Comparison of ENCODE assay signal across 12 cellular contexts in the genomic region with DNA sequence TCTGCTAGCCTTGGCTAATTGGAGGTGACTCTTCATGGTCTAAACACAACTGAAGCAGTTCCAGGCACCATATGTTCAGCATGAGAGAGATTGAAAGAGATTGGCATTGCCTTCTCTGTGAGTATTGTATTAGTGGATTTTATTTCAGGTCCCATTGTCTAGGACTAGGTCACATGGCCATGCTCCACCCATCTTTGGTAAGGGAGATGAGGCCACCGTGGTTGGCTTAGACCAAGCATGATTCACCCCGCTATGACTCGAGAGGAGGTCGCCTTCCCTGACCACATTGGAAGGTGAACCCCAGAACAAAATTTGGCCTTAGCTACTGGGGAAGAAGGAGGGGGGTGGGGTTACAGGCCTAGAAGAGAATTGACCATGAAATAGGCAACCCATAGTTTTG.
DNase-seq lines count a peak whose midpoint lies in the region; ATAC-seq, FAIRE-seq and TF ChIP-seq lines count a peak whose summit lies in the region.
"Had no signal": no experiment of that assay in that cellular context is flagged by ENCODE, and none has a peak within 500 bp of the region (broad histone marks: within the 10 kb centered on the region; RNA-seq: fewer than 3 reads in every experiment).

No MANE protein-coding gene starts in this region.

- TF ChIP-seq EP300 in GM12878 (IDR thresholded peaks at IDR 0.05; ENCODE audit: borderline replicate concordance in 1 of 2, control insufficient read depth in 1 of 2, low read depth in 2 of 2, low read length in 2 of 2): no peak

- 33% methylated on average over 4 of the region's 4 CpGs for WGBS in GM12878 (ENCODE audit: insufficient coverage, insufficient replicate concordance, low lambda C conversion rate, missing lambda C conversion rate)

- in situ Hi-C loops in GM12878 (cut with MboI): no loop called here

- no TSS peak for BruUV-seq in GM12878 (replicated peaks; lab: Mats Ljungman, UMichigan)

- FAIRE-seq in GM12878 (lab: Jason Lieb, UNC): no peak
- FAIRE-seq: GM12891, HepG2 had no signal

- POLR2A ChIA-PET in GM12878 (lab: Charles Lee): no interaction called here

- H2AFZ ChIP-seq in GM12878 (ENCODE audit: control insufficient read depth, low read depth, low read length): no peak overlapping the region

- intact Hi-C loops in GM12878 (cut with micrococcal nuclease; ENCODE audit: unreplicated experiment): loop anchor here (5.0 kb wide), 2 partner anchors 35 to 590 kb away; no protein-coding TSS in a partner anchor

- peak; percentile 8 to 9 for DNase-seq in activated CD4-positive, alpha-beta T cell treated with anti-CD3 and anti-CD28 coated beads for 4 hours
- DNase-seq in activated CD4-positive, alpha-beta T cell treated with anti-CD3 and anti-CD28 coated beads for 1 hour: no peak
- DNase-seq in NCI-H69 (lab: John Stamatoyannopoulos, UW) (peak; percentile 20), GM12878 (ENCODE audit: low read depth, low spot score) (no peak), kidney glomerular epithelial cell (lab: John Stamatoyannopoulos, UW) (no peak), NCI-H1694 (lab: John Stamatoyannopoulos, UW) (no peak), AML-193 (lab: John Stamatoyannopoulos, UW) (no peak)
- peak; percentile 52 for DNase-seq in stimulated activated CD8-positive, alpha-beta memory T cell treated with anti-CD3 and anti-CD28 coated beads, Interleukin-4, amount 100 ng/mL, for 48 hours
- DNase-seq: cortex of kidney, H9 had no signal

- H3K27ac ChIP-seq in GM12878 (ENCODE audit: control insufficient read depth, insufficient read depth): no peak overlapping the region

- no peaks in the 10 kb centered on the region for H3K36me3 ChIP-seq in GM12878 (ENCODE audit: control insufficient read depth in 2 of 2, insufficient read depth in 2 of 2, low read length in 1 of 2)

- no peaks in the 10 kb centered on the region for H4K20me1 ChIP-seq in GM12878 (ENCODE audit: control insufficient read depth, insufficient read depth)

- H3K9ac ChIP-seq in GM12878 (ENCODE audit: control insufficient read depth, insufficient read depth, low read length): no peak overlapping the region

- no peak for TF ChIP-seq RAD21 in GM12878 (IDR thresholded peaks at IDR 0.05; ENCODE audit: insufficient read depth, low read depth, low read length)

- TF ChIP-seq CTCF in GM12878 (IDR thresholded peaks at IDR 0.05 in 2 of 3, conservative IDR thresholded peaks at IDR 0.05 in 1 of 3; ENCODE audit: control insufficient read depth in 2 of 3, extremely low read depth in 1 of 3, insufficient read depth in 1 of 3, low read depth in 3 of 3, low read length in 3 of 3): no peak

- RAD21 ChIA-PET in GM12878 (lab: Charles Lee; ENCODE audit: unreplicated experiment): no interaction called here

- H3K79me2 ChIP-seq in GM12878 (ENCODE audit: control insufficient read depth, insufficient read depth, low read length): no peaks in the 10 kb centered on the region

- CTCF ChIA-PET in GM12878 (lab: Yijun Ruan, JAX): no interaction called here

- TF ChIP-seq POLR2A in GM12878 (IDR thresholded peaks at IDR 0.05; ENCODE audit: low read depth, low read length): no peak

- no peaks in the 10 kb centered on the region for H3K9me3 ChIP-seq in GM12878 (replicated peaks; ENCODE audit: control insufficient read depth, insufficient read depth, low read length)

- ATAC-seq in GM12878: peak; percentile 70
- ATAC-seq: HepG2 had no signal

- H3K27me3 ChIP-seq in GM12878 (replicated peaks in 1 of 2; ENCODE audit: control insufficient read depth in 2 of 2, insufficient read depth in 2 of 2, low read length in 1 of 2): no peaks in the 10 kb centered on the region

- H3K4me1 ChIP-seq in GM12878 (ENCODE audit: control insufficient read depth, insufficient read depth, low read length): peaks cover 8% of the 10 kb centered on the region; the same call in 1 of the 2 replicates

- no peak overlapping the region for H3K4me2 ChIP-seq in GM12878 (ENCODE audit: control insufficient read depth, insufficient read depth)

- H3K4me3 ChIP-seq in GM12878: no peak overlapping the region

- SMC1A ChIA-PET in GM12878 (lab: Charles Lee; ENCODE audit: uncharacterized antibody, unreplicated experiment): no interaction called here

TF ChIP-seq in GM12878, 131 proteins besides CTCF, POLR2A, EP300 and RAD21:
- TF ChIP-seq YY1 (IDR thresholded peaks at IDR 0.05; ENCODE audit: low read depth, low read length) (peak; percentile 59; the same call in 1 of the 2 replicates), HDAC6 (IDR thresholded peaks at IDR 0.05; ENCODE audit: unreplicated experiment) (no peak), FOXK2 (IDR thresholded peaks at IDR 0.05) (no peak), EED (IDR thresholded peaks at IDR 0.05; ENCODE audit: low read depth) (no peak), FOXM1 (IDR thresholded peaks at IDR 0.05; ENCODE audit: low read depth, low read length) (no peak), BRCA1 (IDR thresholded peaks at IDR 0.05; ENCODE audit: low read depth, low read length) (no peak)
- TF ChIP-seq, protein P1, sequence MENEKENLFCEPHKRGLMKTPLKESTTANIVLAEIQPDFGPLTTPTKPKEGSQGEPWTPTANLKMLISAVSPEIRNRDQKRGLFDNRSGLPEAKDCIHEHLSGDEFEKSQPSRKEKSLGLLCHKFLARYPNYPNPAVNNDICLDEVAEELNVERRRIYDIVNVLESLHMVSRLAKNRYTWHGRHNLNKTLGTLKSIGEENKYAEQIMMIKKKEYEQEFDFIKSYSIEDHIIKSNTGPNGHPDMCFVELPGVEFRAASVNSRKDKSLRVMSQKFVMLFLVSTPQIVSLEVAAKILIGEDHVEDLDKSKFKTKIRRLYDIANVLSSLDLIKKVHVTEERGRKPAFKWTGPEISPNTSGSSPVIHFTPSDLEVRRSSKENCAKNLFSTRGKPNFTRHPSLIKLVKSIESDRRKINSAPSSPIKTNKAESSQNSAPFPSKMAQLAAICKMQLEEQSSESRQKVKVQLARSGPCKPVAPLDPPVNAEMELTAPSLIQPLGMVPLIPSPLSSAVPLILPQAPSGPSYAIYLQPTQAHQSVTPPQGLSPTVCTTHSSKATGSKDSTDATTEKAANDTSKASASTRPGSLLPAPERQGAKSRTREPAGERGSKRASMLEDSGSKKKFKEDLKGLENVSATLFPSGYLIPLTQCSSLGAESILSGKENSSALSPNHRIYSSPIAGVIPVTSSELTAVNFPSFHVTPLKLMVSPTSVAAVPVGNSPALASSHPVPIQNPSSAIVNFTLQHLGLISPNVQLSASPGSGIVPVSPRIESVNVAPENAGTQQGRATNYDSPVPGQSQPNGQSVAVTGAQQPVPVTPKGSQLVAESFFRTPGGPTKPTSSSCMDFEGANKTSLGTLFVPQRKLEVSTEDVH (IDR thresholded peaks at IDR 0.05; ENCODE audit: low read depth, partially characterized antibody): no peak
- TF ChIP-seq, protein P2, sequence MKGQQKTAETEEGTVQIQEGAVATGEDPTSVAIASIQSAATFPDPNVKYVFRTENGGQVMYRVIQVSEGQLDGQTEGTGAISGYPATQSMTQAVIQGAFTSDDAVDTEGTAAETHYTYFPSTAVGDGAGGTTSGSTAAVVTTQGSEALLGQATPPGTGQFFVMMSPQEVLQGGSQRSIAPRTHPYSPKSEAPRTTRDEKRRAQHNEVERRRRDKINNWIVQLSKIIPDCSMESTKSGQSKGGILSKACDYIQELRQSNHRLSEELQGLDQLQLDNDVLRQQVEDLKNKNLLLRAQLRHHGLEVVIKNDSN (IDR thresholded peaks at IDR 0.05; ENCODE audit: borderline replicate concordance, extremely low read length, insufficient read depth, low read depth, low read length): peak; percentile 38

Comparison
In these comparisons a context has a peak if more than half of its experiments do, and no peak if none do; other contexts are left out.
1. DNase-seq: peak in activated CD4-positive, alpha-beta T cell treated with anti-CD3 and anti-CD28 coated beads for 4 hours (2 of 2), NCI-H69 (single experiment) and stimulated activated CD8-positive, alpha-beta memory T cell treated with anti-CD3 and anti-CD28 coated beads, Interleukin-4, amount 100 ng/mL, for 48 hours (single experiment); none in activated CD4-positive, alpha-beta T cell treated with anti-CD3 and anti-CD28 coated beads for 1 hour (single experiment), GM12878 (single experiment), kidney glomerular epithelial cell (single experiment), NCI-H1694 (single experiment) and AML-193 (0 of 2).